24 cellular contexts compared by ENCODE assay signal in the genomic region with DNA sequence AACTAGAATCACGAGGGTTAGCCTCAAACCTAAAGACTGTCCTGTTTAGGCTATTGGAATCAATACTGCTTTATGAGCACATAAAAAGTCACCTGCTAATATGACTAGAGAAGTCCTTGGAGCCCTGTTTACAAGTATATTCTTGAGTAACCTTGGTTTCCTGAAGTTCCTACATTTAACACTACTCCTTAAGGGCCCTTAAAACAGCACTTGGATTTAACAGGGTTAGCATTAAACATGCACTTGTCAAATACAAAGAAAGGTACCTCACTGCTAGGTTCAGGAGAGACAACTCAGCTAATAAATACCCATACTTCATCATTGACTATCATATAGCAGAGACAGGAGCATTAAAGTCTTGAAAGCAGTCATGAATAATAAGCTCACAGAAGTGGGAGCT.
"Had no signal": no experiment of that assay in that cellular context is flagged by ENCODE, and none has a peak within 500 bp of the region (broad histone marks: within the 10 kb centered on the region; RNA-seq: fewer than 3 reads in every experiment).

No MANE protein-coding gene starts in this region.

- H3K27ac ChIP-seq: HL-60, KMS-11, SJSA1, SK-N-MC had no signal

- H3K4me1 ChIP-seq: SJSA1 had no signal

- ATAC-seq: K562 had no signal

- DNase-seq: Kasumi-1, MV-4-11, NCI-H1048, NCI-H1105, NCI-H1417, NCI-H1436 treated with DMSO at 0.1 percent for 48 hours, NCI-H1694, NCI-H187 treated with DMSO at 0.1 percent for 48 hours, NCI-H2029 treated with DMSO at 0.1 percent for 48 hours, NCI-H2171, NCI-H226, NCI-H446, NCI-H510A, NCI-H524 treated with DMSO at 0.1 percent for 48 hours, NCI-H69, NCI-H774, Right ventricle myocardium superior, RPMI8226, SIG-M5 had no signal

- H3K9me3 ChIP-seq: SJSA1 had no signal

- H3K4me3 ChIP-seq: K562, SJSA1, SK-N-MC had no signal

- H3K36me3 ChIP-seq: SJSA1 had no signal
